Comparison of ENCODE assay signal across 9 cellular contexts in genomic region chr10:23994459-23995046, GRCh38.
DNase-seq lines count a peak whose midpoint lies in the region; ATAC-seq, FAIRE-seq and TF ChIP-seq lines count a peak whose summit lies in the region.
"Had no signal": no experiment of that assay in that cellular context is flagged by ENCODE, and none has a peak within 500 bp of the region (broad histone marks: within the 10 kb centered on the region; RNA-seq: fewer than 3 reads in every experiment).

No MANE protein-coding gene starts in this region.

- no peak overlapping the region for H3K4me3 Mint-ChIP-seq in T-helper 2 cell treated with Interferon-gamma antibody and Interleukin-4, amounts not matched to agents 5 μg/mL and 100 μg/mL, for 36 hours

- no peaks in the 10 kb centered on the region for H3K36me3 Mint-ChIP-seq in T-helper 2 cell treated with Interferon-gamma antibody and Interleukin-4, amounts not matched to agents 5 μg/mL and 100 μg/mL, for 36 hours (ENCODE audit: low read depth)

- H3K9me3 Mint-ChIP-seq in T-helper 2 cell treated with Interferon-gamma antibody and Interleukin-4, amounts not matched to agents 5 μg/mL and 100 μg/mL, for 36 hours = no peaks in the 10 kb centered on the region

- DNase-seq in AG10803 (ENCODE audit: low read depth) (peak; percentile 48), GM12891 (ENCODE audit: insufficient read length, low spot score) (peak; percentile 15), RWPE2 (ENCODE audit: low spot score) (no peak), epithelial cell of proximal tubule (ENCODE audit: low read depth) (no peak), mucosa of gallbladder (ENCODE audit: low spot score) (peak; percentile 60)
- no peak for DNase-seq in T-helper 2 cell treated with Interferon-gamma antibody and Interleukin-4, amounts not matched to agents 5 μg/mL and 100 μg/mL, for 36 hours (ENCODE audit: low spot score)
- no peak for DNase-seq in effector memory CD4-positive, alpha-beta T cell

- TF ChIP-seq CTCF in AG10803 (conservative IDR thresholded peaks at IDR 0.05; ENCODE audit: low read length) (peak; percentile 97), RWPE2 (IDR thresholded peaks at IDR 0.05; ENCODE audit: poor library complexity, severe bottlenecking) (peak; percentile 90), epithelial cell of proximal tubule (conservative IDR thresholded peaks at IDR 0.05; ENCODE audit: low read depth, low read length) (peak; percentile 97)

- TF ChIP-seq POLR2A in GM12891 (IDR thresholded peaks at IDR 0.05; ENCODE audit: low read depth, low read length) = no peak

- no peaks in the 10 kb centered on the region for H3K27me3 Mint-ChIP-seq in T-helper 2 cell treated with Interferon-gamma antibody and Interleukin-4, amounts not matched to agents 5 μg/mL and 100 μg/mL, for 36 hours (ENCODE audit: low read depth)

- no peaks in the 10 kb centered on the region for H3K9me3 ChIP-seq in RWPE2 (ENCODE audit: severe bottlenecking)
- no peaks in the 10 kb centered on the region for H3K9me3 ChIP-seq in effector memory CD4-positive, alpha-beta T cell (ENCODE audit: control insufficient read depth, low read length)

- H3K4me3 ChIP-seq in AG10803 (ENCODE audit: low read length) = no peak overlapping the region
- no peak overlapping the region for H3K4me3 ChIP-seq in RWPE2 (ENCODE audit: severe bottlenecking)
- no peak overlapping the region for H3K4me3 ChIP-seq in epithelial cell of proximal tubule (ENCODE audit: low read depth, low read length)
- no peak overlapping the region for H3K4me3 ChIP-seq in effector memory CD4-positive, alpha-beta T cell (ENCODE audit: insufficient read depth, low read depth, low read length, poor library complexity, severe bottlenecking)
- H3K4me3 ChIP-seq: skin epidermis had no signal

- peaks cover 8% of the 10 kb centered on the region for H3K27me3 ChIP-seq in RWPE2 (ENCODE audit: insufficient read depth, poor library complexity, severe bottlenecking)
- H3K27me3 ChIP-seq in effector memory CD4-positive, alpha-beta T cell (replicated peaks; ENCODE audit: control insufficient read depth, insufficient read depth, low read length, poor library complexity, severe bottlenecking) = no peaks in the 10 kb centered on the region

- no peaks in the 10 kb centered on the region for H3K4me1 ChIP-seq in RWPE2 (ENCODE audit: insufficient read depth, poor library complexity, severe bottlenecking)
- H3K4me1 ChIP-seq in effector memory CD4-positive, alpha-beta T cell (ENCODE audit: control insufficient read depth, insufficient read depth, low read length, poor library complexity, severe bottlenecking) = no peaks in the 10 kb centered on the region

- FAIRE-seq in GM12891 (lab: Jason Lieb, UNC) = peak; percentile 86

- ATAC-seq in HG03457 (IDR thresholded peaks at IDR 0.05; ENCODE audit: unreplicated experiment) = peak; percentile 59
- ATAC-seq in RWPE2 (ENCODE audit: low read depth) = peak; percentile 50; the same call in 1 of the 3 replicates

- H3K36me3 ChIP-seq in RWPE2 (ENCODE audit: low read depth) = no peaks in the 10 kb centered on the region
- no peaks in the 10 kb centered on the region for H3K36me3 ChIP-seq in effector memory CD4-positive, alpha-beta T cell (ENCODE audit: control insufficient read depth, insufficient read depth, low read length)

- no peak overlapping the region for H3K27ac Mint-ChIP-seq in T-helper 2 cell treated with Interferon-gamma antibody and Interleukin-4, amounts not matched to agents 5 μg/mL and 100 μg/mL, for 36 hours

- no peak overlapping the region for H3K27ac ChIP-seq in RWPE2 (ENCODE audit: poor library complexity, severe bottlenecking)
- H3K27ac ChIP-seq in effector memory CD4-positive, alpha-beta T cell (ENCODE audit: insufficient read depth, low read length, poor library complexity, severe bottlenecking) = no peak overlapping the region
- H3K27ac ChIP-seq: skin epidermis had no signal

- H3K4me1 Mint-ChIP-seq in T-helper 2 cell treated with Interferon-gamma antibody and Interleukin-4, amounts not matched to agents 5 μg/mL and 100 μg/mL, for 36 hours (ENCODE audit: low read depth) = no peaks in the 10 kb centered on the region

TF ChIP-seq in GM12891, 5 proteins besides CTCF, POLR2A, EP300 and RAD21:
- TF ChIP-seq TAF1 (IDR thresholded peaks at IDR 0.05; ENCODE audit: low read depth, low read length) (no peak), PAX5 (IDR thresholded peaks at IDR 0.05; ENCODE audit: insufficient read depth, low read length, severe bottlenecking) (no peak), POLR2AphosphoS5 (IDR thresholded peaks at IDR 0.05; ENCODE audit: low read depth, low read length) (no peak), SPI1 (IDR thresholded peaks at IDR 0.05; ENCODE audit: low read depth, low read length) (no peak), POU2F2 (IDR thresholded peaks at IDR 0.05; ENCODE audit: low read depth, low read length) (no peak)

Comparison
In these comparisons a context has a peak if more than half of its experiments do, and no peak if none do; other contexts are left out.
1. DNase-seq: peak in AG10803 (single experiment), GM12891 (single experiment) and mucosa of gallbladder (single experiment); none in RWPE2 (single experiment), epithelial cell of proximal tubule (single experiment), T-helper 2 cell treated with Interferon-gamma antibody and Interleukin-4, amounts not matched to agents 5 μg/mL and 100 μg/mL, for 36 hours (single experiment) and effector memory CD4-positive, alpha-beta T cell (0 of 3).
2. Peak in every context shown above with its lines, with median percentiles within 50 percentile points of each other: CTCF ChIP-seq.